Comparison of ENCODE assay signal across 34 cellular contexts in the genomic region with DNA sequence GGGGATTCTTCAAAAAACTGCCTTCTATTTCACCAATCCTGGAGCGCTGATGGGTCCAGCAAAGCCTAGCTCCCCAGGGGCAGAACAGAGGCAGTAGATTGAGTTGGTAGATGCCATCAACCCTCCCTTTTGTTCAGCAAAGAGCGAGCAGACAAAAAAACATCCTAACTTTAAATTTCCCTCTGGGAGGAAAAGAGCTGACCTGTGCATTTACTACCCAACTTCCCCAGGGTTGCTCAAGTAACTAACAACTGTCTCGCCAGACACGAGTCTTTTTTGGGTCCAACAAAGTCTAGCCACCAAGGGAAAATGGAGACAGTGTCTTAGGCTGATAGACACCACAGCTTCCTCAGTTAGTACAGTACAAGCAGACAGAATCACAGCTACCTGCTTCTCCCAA.
DNase-seq lines count a peak whose midpoint lies in the region; ATAC-seq, FAIRE-seq and TF ChIP-seq lines count a peak whose summit lies in the region.
"Had no signal": no experiment of that assay in that cellular context is flagged by ENCODE, and none has a peak within 500 bp of the region (broad histone marks: within the 10 kb centered on the region; RNA-seq: fewer than 3 reads in every experiment).

No MANE protein-coding gene starts in this region.

- 0% methylated on average over 4 of the region's 4 CpGs for WGBS in HepG2 (ENCODE audit: low lambda C conversion rate)
- 77% methylated on average over 4 of the region's 4 CpGs for WGBS in right lobe of liver (ENCODE audit: insufficient coverage, low coverage, low lambda C conversion rate, missing lambda C conversion rate)
- 6% methylated on average over 4 of the region's 4 CpGs for WGBS in A549 (ENCODE audit: missing lambda C conversion rate)
- no CpG with 5 or more reads among the region's 4 CpGs for WGBS in IMR-90 (ENCODE audit: extremely low coverage in 2 of 2, insufficient read length in 1 of 2), 2 experiments
- no CpG with 5 or more reads among the region's 4 CpGs for WGBS in trophoblast cell (ENCODE audit: extremely low coverage, insufficient coverage, insufficient read length)
- WGBS in SK-N-SH (ENCODE audit: low lambda C conversion rate) = 3% methylated on average over 4 of the region's 4 CpGs

- H4K91ac ChIP-seq in IMR-90 (ENCODE audit: insufficient read depth, low read depth, low read length) (no peak overlapping the region), trophoblast cell (ENCODE audit: low read depth, low read length) (no peak overlapping the region)

- H3K4me1 ChIP-seq in HepG2 (ENCODE audit: insufficient read depth, low read length) (no peaks in the 10 kb centered on the region), right lobe of liver (no peaks in the 10 kb centered on the region), A549 (no peaks in the 10 kb centered on the region), IMR-90 (ENCODE audit: control insufficient read depth, insufficient read depth, low read length) (no peaks in the 10 kb centered on the region), trophoblast cell (ENCODE audit: control insufficient read depth in 1 of 2, insufficient read depth in 2 of 2, low read length in 2 of 2) (no peaks in the 10 kb centered on the region), gastrocnemius medialis (no peaks in the 10 kb centered on the region), SK-N-SH (ENCODE audit: control insufficient read depth in 1 of 2, insufficient read depth in 2 of 2, low read depth in 1 of 2, low read length in 1 of 2) (no peaks in the 10 kb centered on the region)
- H3K4me1 ChIP-seq: BE2C; BLaER1; BLaER1 treated with 17β-estradiol and CSF1 and Interleukin-3, amounts not matched to agents 10 nM and 100 nM; Caco-2 had no signal

- H2AK9ac ChIP-seq in IMR-90 (replicated peaks; ENCODE audit: low read depth, low read length, poor library complexity) = no peak overlapping the region

- POLR2A ChIA-PET in HepG2 (lab: Yijun Ruan, JAX) = no interaction called here
- POLR2A ChIA-PET in A549 (lab: Yijun Ruan, JAX) = no interaction called here
- POLR2A ChIA-PET in IMR-90 (lab: Charles Lee; ENCODE audit: unreplicated experiment) = no interaction called here
- POLR2A ChIA-PET in SK-N-SH (lab: Yijun Ruan, JAX) = no interaction called here

- H3K27me3 ChIP-seq in HepG2 (ENCODE audit: control insufficient read depth in 1 of 2, insufficient read depth in 2 of 2, low read length in 2 of 2) (no peaks in the 10 kb centered on the region), right lobe of liver (no peaks in the 10 kb centered on the region), IMR-90 (ENCODE audit: control insufficient read depth, insufficient read depth, low read length) (no peaks in the 10 kb centered on the region), trophoblast cell (ENCODE audit: insufficient read depth, low read length) (no peaks in the 10 kb centered on the region), gastrocnemius medialis (no peaks in the 10 kb centered on the region), SK-N-SH (ENCODE audit: insufficient read depth) (no peaks in the 10 kb centered on the region)
- H3K27me3 ChIP-seq: BE2C; BLaER1; BLaER1 treated with 17β-estradiol and CSF1 and Interleukin-3, amounts not matched to agents 10 nM and 100 nM had no signal

- H3K9me2 ChIP-seq in SK-N-SH = no peaks in the 10 kb centered on the region

- TF ChIP-seq POLR2A in HepG2 (IDR thresholded peaks at IDR 0.05; ENCODE audit: insufficient read depth in 1 of 2, low read depth in 2 of 2, low read length in 2 of 2) (no peak), right lobe of liver (IDR thresholded peaks at IDR 0.05) (no peak), A549 (IDR thresholded peaks at IDR 0.05; ENCODE audit: low read length) (no peak), IMR-90 (IDR thresholded peaks at IDR 0.05; ENCODE audit: low read depth, low read length) (no peak), gastrocnemius medialis (IDR thresholded peaks at IDR 0.05) (no peak)

- H3K4me3 ChIP-seq in HepG2 (replicated peaks in 1 of 3; ENCODE audit: insufficient read depth in 1 of 3, low read depth in 2 of 3, low read length in 3 of 3) = no peak overlapping the region
- no peak overlapping the region for H3K4me3 ChIP-seq in right lobe of liver
- no peak overlapping the region for H3K4me3 ChIP-seq in A549
- no peak overlapping the region for H3K4me3 ChIP-seq in IMR-90 (ENCODE audit: insufficient read depth, low read depth, low read length)
- H3K4me3 ChIP-seq in trophoblast cell (ENCODE audit: low read depth, low read length) = no peak overlapping the region
- H3K4me3 ChIP-seq in gastrocnemius medialis = no peak overlapping the region
- H3K4me3 ChIP-seq in SK-N-SH (ENCODE audit: low read depth in 2 of 2, low read length in 1 of 2) = no peak overlapping the region
- H3K4me3 ChIP-seq: BLaER1; BLaER1 treated with 17β-estradiol and CSF1 and Interleukin-3, amounts not matched to agents 10 nM and 100 nM had no signal

- no peak overlapping the region for H3K56ac ChIP-seq in IMR-90 (ENCODE audit: extremely low read depth, insufficient read depth, low read length)

- no peak overlapping the region for H2BK12ac ChIP-seq in trophoblast cell (ENCODE audit: low read length)

- dilution Hi-C loops in IMR-90 (cut with HindIII; ENCODE audit: low sequenced_read_pairs, unreplicated experiment) = no loop called here

- FAIRE-seq in HepG2 (lab: Jason Lieb, UNC) (no peak), A549 (lab: Jason Lieb, UNC) (no peak)
- FAIRE-seq: A204.1, D721Med had no signal

- ATAC-seq in HepG2 (no peak), right lobe of liver (no peak), A549 (no peak), IMR-90 (ENCODE audit: low read depth) (no peak), gastrocnemius medialis (no peak)
- ATAC-seq: CD8-positive, alpha-beta T cell had no signal

- H3K27ac ChIP-seq in HepG2 (ENCODE audit: extremely low read length, insufficient read depth, low read length) (no peak overlapping the region), right lobe of liver (no peak overlapping the region), A549 (no peak overlapping the region), IMR-90 (ENCODE audit: insufficient read depth, low read length) (no peak overlapping the region), trophoblast cell (ENCODE audit: low read depth, low read length) (no peak overlapping the region), gastrocnemius medialis (no peak overlapping the region), SK-N-SH (ENCODE audit: low read depth in 2 of 2, low read length in 1 of 2) (no peak overlapping the region)
- H3K27ac ChIP-seq: 22Rv1; BLaER1; BLaER1 treated with 17β-estradiol and CSF1 and Interleukin-3, amounts not matched to agents 10 nM and 100 nM; C4-2B had no signal

- H3K9me1 ChIP-seq in IMR-90 (ENCODE audit: insufficient read depth, low read length) = no peaks in the 10 kb centered on the region

- H4K20me1 ChIP-seq in HepG2 (ENCODE audit: insufficient read depth, low read length) (no peaks in the 10 kb centered on the region), IMR-90 (ENCODE audit: insufficient read depth, low read length) (no peaks in the 10 kb centered on the region), SK-N-SH (ENCODE audit: insufficient read depth) (no peaks in the 10 kb centered on the region)
- H4K20me1 ChIP-seq: BLaER1; BLaER1 treated with 17β-estradiol and CSF1 and Interleukin-3, amounts not matched to agents 10 nM and 100 nM had no signal

- DNase-seq in HepG2 (ENCODE audit: low spot score) = no peak
- DNase-seq in right lobe of liver = no peak
- DNase-seq in A549 (ENCODE audit: low read depth in 1 of 2, low spot score in 1 of 2) = no peak
- no peak for DNase-seq in IMR-90
- no peak for DNase-seq in trophoblast cell
- DNase-seq in gastrocnemius medialis = no peak
- DNase-seq in SK-N-SH = no peak
- no peak for DNase-seq in HuH-7.5 (ENCODE audit: low spot score)
- DNase-seq: 8988T; ACHN; AML-193; BE2C; C1 segment of cervical spinal cord; Caco-2; Calu3; CD4-positive, alpha-beta memory T cell; CD4-positive, alpha-beta T cell; CD4-positive, CD25-positive, alpha-beta regulatory T cell; CD8-positive, alpha-beta memory T cell; CD8-positive, alpha-beta T cell; COR-L47; DMS 273 treated with DMSO at 0.1 percent for 48 hours; DMS153; DMS53; DMS79; DMS79 treated with DMSO at 0.1 percent for 48 hours; DND-41; EL had no signal

- H3K4me2 ChIP-seq in HepG2 (ENCODE audit: low read depth, low read length) (no peak overlapping the region), A549 (no peak overlapping the region), IMR-90 (ENCODE audit: low read depth, low read length) (no peak overlapping the region), trophoblast cell (ENCODE audit: low read length) (no peak overlapping the region), SK-N-SH (no peak overlapping the region)
- H3K4me2 ChIP-seq: BLaER1; BLaER1 treated with 17β-estradiol and CSF1 and Interleukin-3, amounts not matched to agents 10 nM and 100 nM had no signal

- no peak overlapping the region for H3K9ac ChIP-seq in HepG2 (ENCODE audit: insufficient read depth, low read depth, low read length)
- no peak overlapping the region for H3K9ac ChIP-seq in IMR-90 (ENCODE audit: low read depth, low read length)
- peak overlapping the region; percentile 53 for H3K9ac ChIP-seq in trophoblast cell (ENCODE audit: low read length)
- no peak overlapping the region for H3K9ac ChIP-seq in SK-N-SH
- H3K9ac ChIP-seq: BLaER1; BLaER1 treated with 17β-estradiol and CSF1 and Interleukin-3, amounts not matched to agents 10 nM and 100 nM had no signal

- no peak overlapping the region for H2BK20ac ChIP-seq in IMR-90 (ENCODE audit: low read depth, low read length)

- no peak for TF ChIP-seq CTCF in HepG2 (CRISPR knock-in tag; IDR thresholded peaks at IDR 0.05)
- TF ChIP-seq CTCF in right lobe of liver (IDR thresholded peaks at IDR 0.05) = no peak
- TF ChIP-seq CTCF in A549 (IDR thresholded peaks at IDR 0.05) = no peak
- TF ChIP-seq CTCF in IMR-90 (conservative IDR thresholded peaks at IDR 0.05; ENCODE audit: low read depth, low read length) = no peak
- no peak for TF ChIP-seq CTCF in gastrocnemius medialis (IDR thresholded peaks at IDR 0.05 in 4 of 5, conservative IDR thresholded peaks at IDR 0.05 in 1 of 5)
- no peak for TF ChIP-seq CTCF in SK-N-SH (IDR thresholded peaks at IDR 0.05)

- H3K4ac ChIP-seq in IMR-90 (ENCODE audit: low read depth, low read length) = no peak overlapping the region
- no peak overlapping the region for H3K4ac ChIP-seq in trophoblast cell (ENCODE audit: low read depth, low read length)

- H3K9me3 ChIP-seq in HepG2 (ENCODE audit: low read length) (peaks cover 62% of the 10 kb centered on the region), right lobe of liver (no peaks in the 10 kb centered on the region), A549 (no peaks in the 10 kb centered on the region; the same call in 2 of the 3 replicates), IMR-90 (ENCODE audit: control insufficient read depth, insufficient read depth, low read length) (no peaks in the 10 kb centered on the region), trophoblast cell (ENCODE audit: insufficient read depth, low read depth, low read length) (no peaks in the 10 kb centered on the region), gastrocnemius medialis (no peaks in the 10 kb centered on the region), SK-N-SH (no peaks in the 10 kb centered on the region)

- no peak overlapping the region for H2AFZ ChIP-seq in HepG2 (ENCODE audit: low read length)
- no peak overlapping the region for H2AFZ ChIP-seq in IMR-90 (replicated peaks; ENCODE audit: low read length, poor library complexity)
- no peak overlapping the region for H2AFZ ChIP-seq in trophoblast cell (ENCODE audit: insufficient read depth, low read length, poor library complexity)
- H2AFZ ChIP-seq in SK-N-SH (ENCODE audit: low read depth) = no peak overlapping the region

- H4K8ac ChIP-seq in IMR-90 (ENCODE audit: low read depth in 2 of 2, low read length in 2 of 2) = no peak overlapping the region
- no peak overlapping the region for H4K8ac ChIP-seq in trophoblast cell (ENCODE audit: low read depth, low read length)

- no peaks in the 10 kb centered on the region for H3F3A ChIP-seq in SK-N-SH (replicated peaks; ENCODE audit: insufficient read depth)

- H2BK5ac ChIP-seq in IMR-90 (ENCODE audit: low read depth, low read length, poor library complexity, severe bottlenecking) (no peak overlapping the region), trophoblast cell (ENCODE audit: low read depth, low read length, poor library complexity) (no peak overlapping the region)

- H3K23ac ChIP-seq in IMR-90 (ENCODE audit: low read depth, low read length) = no peak overlapping the region
- H3K23ac ChIP-seq in trophoblast cell (ENCODE audit: low read length) = no peak overlapping the region

- no peaks in the 10 kb centered on the region for H3K36me3 ChIP-seq in HepG2 (replicated peaks in 1 of 2; ENCODE audit: control insufficient read depth in 1 of 2, insufficient read depth in 2 of 2, low read length in 2 of 2)
- H3K36me3 ChIP-seq in right lobe of liver = no peaks in the 10 kb centered on the region
- H3K36me3 ChIP-seq in IMR-90 (ENCODE audit: control insufficient read depth, insufficient read depth, low read length) = no peaks in the 10 kb centered on the region
- no peaks in the 10 kb centered on the region for H3K36me3 ChIP-seq in trophoblast cell (ENCODE audit: control insufficient read depth in 1 of 2, insufficient read depth in 2 of 2, low read length in 2 of 2)
- H3K36me3 ChIP-seq in gastrocnemius medialis = no peaks in the 10 kb centered on the region
- no peaks in the 10 kb centered on the region for H3K36me3 ChIP-seq in SK-N-SH (replicated peaks in 1 of 2; ENCODE audit: control insufficient read depth in 1 of 2, insufficient read depth in 2 of 2, low read length in 1 of 2)
- H3K36me3 ChIP-seq: BE2C; BLaER1; BLaER1 treated with 17β-estradiol and CSF1 and Interleukin-3, amounts not matched to agents 10 nM and 100 nM had no signal

- BruUV-seq in HepG2 (replicated peaks; lab: Mats Ljungman, UMichigan) (no TSS peak), IMR-90 (replicated peaks; lab: Mats Ljungman, UMichigan) (no TSS peak)

- in situ Hi-C loops in HepG2 (cut with HindIII; ENCODE audit: extremely low pct_ligation_motif_present, low pct_unique_long_range_greater_than_20kb) (no loop called here), IMR-90 (cut with MboI; ENCODE audit: low sequenced_read_pairs) (no loop called here), gastrocnemius medialis (cut with MboI; ENCODE audit: low sequenced_read_pairs in 4 of 4) (no loop called here)

- no peak overlapping the region for H4K5ac ChIP-seq in IMR-90 (ENCODE audit: low read depth, low read length)

- TF ChIP-seq RAD21 in HepG2 (CRISPR knock-in tag; IDR thresholded peaks at IDR 0.05) = no peak
- TF ChIP-seq RAD21 in A549 (conservative IDR thresholded peaks at IDR 0.05 in 1 of 2, IDR thresholded peaks at IDR 0.05 in 1 of 2) = no peak
- TF ChIP-seq RAD21 in IMR-90 (IDR thresholded peaks at IDR 0.05; ENCODE audit: low read length) = no peak
- no peak for TF ChIP-seq RAD21 in SK-N-SH (IDR thresholded peaks at IDR 0.05; ENCODE audit: low read length)

- H3K14ac ChIP-seq in IMR-90 (replicated peaks; ENCODE audit: low read depth, low read length) = no peak overlapping the region
- H3K14ac ChIP-seq in trophoblast cell (ENCODE audit: low read length) = no peak overlapping the region

- H3K79me2 ChIP-seq in HepG2 (ENCODE audit: insufficient read depth, low read length) (no peaks in the 10 kb centered on the region), trophoblast cell (ENCODE audit: control insufficient read depth, insufficient read depth, low read length, poor library complexity) (no peaks in the 10 kb centered on the region), SK-N-SH (ENCODE audit: insufficient read depth) (no peaks in the 10 kb centered on the region)

- CTCF ChIA-PET in HepG2 (lab: Yijun Ruan, JAX; ENCODE audit: low intra/inter-chr PET ratio, low total read pairs) (no interaction called here), A549 (lab: Yijun Ruan, JAX) (no interaction called here), IMR-90 (lab: Yijun Ruan, JAX) (no interaction called here), SK-N-SH (lab: Yijun Ruan, JAX) (no interaction called here)

- no peak overlapping the region for H4K12ac ChIP-seq in trophoblast cell (ENCODE audit: low read depth, low read length)

- H2BK15ac ChIP-seq in IMR-90 (ENCODE audit: low read depth, low read length) = no peak overlapping the region

- no peak for TF ChIP-seq EP300 in HepG2 (IDR thresholded peaks at IDR 0.05; ENCODE audit: low read depth in 2 of 2, low read length in 2 of 2)
- no peak for TF ChIP-seq EP300 in HepG2 (CRISPR knock-in tag; IDR thresholded peaks at IDR 0.05; ENCODE audit: borderline replicate concordance)
- no peak for TF ChIP-seq EP300 in A549 (IDR thresholded peaks at IDR 0.05)
- TF ChIP-seq EP300 in SK-N-SH (IDR thresholded peaks at IDR 0.05; ENCODE audit: borderline replicate concordance in 1 of 2, low read depth in 1 of 2, low read length in 1 of 2) = no peak

- H2BK120ac ChIP-seq in IMR-90 (ENCODE audit: low read depth, low read length) (no peak overlapping the region), trophoblast cell (ENCODE audit: insufficient read depth, low read length, poor library complexity) (no peak overlapping the region)

- H2AK5ac ChIP-seq in IMR-90 (ENCODE audit: low read depth, low read length) (no peak overlapping the region), trophoblast cell (ENCODE audit: low read length) (no peak overlapping the region)

- intact Hi-C loops in HepG2 (cut with micrococcal nuclease; ENCODE audit: unreplicated experiment) (no loop called here), right lobe of liver (cut with DNase I) (no loop called here), IMR-90 (cut with micrococcal nuclease) (no loop called here), gastrocnemius medialis (cut with DNase I; ENCODE audit: low total_unique reads) (no loop called here)

- H3K79me1 ChIP-seq in IMR-90 (ENCODE audit: low read depth in 1 of 2, low read length in 2 of 2) (no peaks in the 10 kb centered on the region), trophoblast cell (ENCODE audit: low read length) (no peaks in the 10 kb centered on the region)

- H3K18ac ChIP-seq in IMR-90 (ENCODE audit: low read depth, low read length) = no peak overlapping the region
- no peak overlapping the region for H3K18ac ChIP-seq in trophoblast cell (ENCODE audit: low read length)
